ENCODE assay signal across 11 cellular contexts in genomic region chr16:68790130-68790761, GRCh38. TPM values are rescaled to one million over a fixed set of nuclear protein-coding genes. Genes with fewer than 3 reads are reported as not detected.
DNase-seq lines count a peak whose midpoint lies in the region; ATAC-seq and TF ChIP-seq lines count a peak whose summit lies in the region.
"Had no signal": no experiment of that assay in that cellular context is flagged by ENCODE, and none has a peak within 500 bp of the region (broad histone marks: within the 10 kb centered on the region; RNA-seq: fewer than 3 reads in every experiment).

No MANE protein-coding gene starts in this region.

- no peaks in the 10 kb centered on the region for H3K9me3 ChIP-seq in mucosa of descending colon

- CTCF ChIA-PET in AG04449 (lab: Yijun Ruan, JAX), result interaction anchor here (0.9 to 2.2 kb wide), 2 partner anchors 10 to 200 kb away, joined by 3 to 16 read pairs; no protein-coding TSS in a partner anchor

- intact Hi-C loops in mucosa of descending colon (cut with DNase I, micrococcal nuclease), result no loop called here
- intact Hi-C loops in Right ventricle myocardium inferior (cut with DNase I), result no loop called here

- H3K36me3 ChIP-seq in mucosa of descending colon (ENCODE audit: low read depth), result no peaks in the 10 kb centered on the region

- H3K4me3 ChIP-seq in AG04449 (ENCODE audit: low read depth, low read length), result no peak overlapping the region
- H3K4me3 ChIP-seq in choroid plexus epithelial cell (ENCODE audit: low read depth, low read length), result no peak overlapping the region
- no peak overlapping the region for H3K4me3 ChIP-seq in mucosa of descending colon

- peaks cover 18% of the 10 kb centered on the region for H3K4me1 ChIP-seq in mucosa of descending colon (ENCODE audit: low read depth)

- ATAC-seq in mucosa of descending colon (peak; percentile 54), Right ventricle myocardium inferior (no peak)

- TF ChIP-seq CTCF in AG04449 (IDR thresholded peaks at IDR 0.05; ENCODE audit: insufficient read depth, low read length, missing control alignments), result no peak
- no peak for TF ChIP-seq CTCF in choroid plexus epithelial cell (conservative IDR thresholded peaks at IDR 0.05; ENCODE audit: low read depth, low read length)
- no peak for TF ChIP-seq CTCF in mucosa of descending colon (IDR thresholded peaks at IDR 0.05)

- DNase-seq in AG04449 (ENCODE audit: low read depth, low spot score), result peak; percentile 50
- peak; percentile 79 for DNase-seq in LHCN-M2 (ENCODE audit: low read depth)
- DNase-seq in choroid plexus epithelial cell (ENCODE audit: low read depth), result peak; percentile 94
- DNase-seq in mucosa of descending colon, result no peak
- no peak for DNase-seq in effector CD8-positive, alpha-beta T cell (lab: John Stamatoyannopoulos, UW)
- DNase-seq in Right ventricle myocardium inferior (ENCODE audit: missing footprints), result no peak
- no peak for DNase-seq in DMS114 treated with DMSO at 0.1 percent for 48 hours (lab: John Stamatoyannopoulos, UW; ENCODE audit: unreplicated experiment)
- DNase-seq in activated CD4-positive, alpha-beta T cell treated with anti-CD3 and anti-CD28 coated beads, Interleukin-2, amount 50 U/mL, for 48 hours, result no peak
- DNase-seq: CD8-positive, alpha-beta memory T cell; NCI-H446 treated with DMSO at 0.1 percent for 48 hours had no signal

- POLR2A ChIA-PET in AG04449 (lab: Yijun Ruan, JAX), result no interaction called here

RNA-seq across cellular contexts. Expression of gene TANGO6, which starts 53.1 kb away (rescaled TPM):
- 14.6 and 14.9 TPM in 2 replicates for total RNA-seq in LHCN-M2 (2014; rRNA removed)
- 9.9 TPM for polyA plus RNA-seq in LHCN-M2 (2012)
- 10 to 100 TPM in 1 of 3 donors, 1 to 10 TPM in 2; 7.4 to 19.7 (median 8.2) TPM for total RNA-seq in mucosa of descending colon
- total RNA-seq in Right ventricle myocardium inferior, result 9.3 TPM

RNA-seq across cellular contexts. Expression of gene CDH1, which starts 53.2 kb away (rescaled TPM):
- total RNA-seq in LHCN-M2 (2014; rRNA removed) (not detected in 2 replicates), mucosa of descending colon (100 to 1,000 TPM; 284 to 777 (median 667) TPM), Right ventricle myocardium inferior (not detected)
- polyA plus RNA-seq in LHCN-M2 (2012), result 0.15 TPM
- total RNA-seq: lung microvascular endothelial cell had no signal

Comparison
In these comparisons a context has a peak if more than half of its experiments do, and no peak if none do; other contexts are left out.
1. DNase-seq: peak in AG04449 (single experiment), LHCN-M2 (single experiment) and choroid plexus epithelial cell (single experiment); none in mucosa of descending colon (0 of 3), effector CD8-positive, alpha-beta T cell (single experiment), Right ventricle myocardium inferior (single experiment), DMS114 treated with DMSO at 0.1 percent for 48 hours (single experiment) and activated CD4-positive, alpha-beta T cell treated with anti-CD3 and anti-CD28 coated beads, Interleukin-2, amount 50 U/mL, for 48 hours (0 of 2).
2. RNA of gene CDH1, which starts 53.2 kb away (total RNA-seq): 284 to 777 TPM in mucosa of descending colon; not detected in Right ventricle myocardium inferior (single experiment) and not detected in LHCN-M2; every median in the first group is over 100 times any median in the second.